36 cellular contexts compared by ENCODE assay signal in the genomic region with DNA sequence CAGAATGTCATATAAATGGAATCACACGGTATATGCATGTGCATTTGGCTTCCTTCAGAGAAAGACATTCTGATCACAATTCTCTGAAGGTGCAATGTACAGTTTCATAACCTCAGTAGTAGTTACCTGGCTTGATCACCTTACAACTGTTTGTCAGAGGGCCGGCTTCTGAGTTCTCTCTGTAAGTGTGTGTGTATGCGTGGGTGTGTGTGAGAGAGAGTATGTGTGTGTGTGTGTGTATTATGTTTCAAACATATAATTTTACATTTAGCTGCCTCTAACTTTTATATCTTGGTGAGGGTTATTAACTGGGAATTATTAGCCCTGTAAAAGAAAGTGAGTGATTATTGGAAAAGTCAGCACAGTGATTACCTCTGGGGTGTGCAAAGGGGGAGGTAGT. TPM values are rescaled to one million over a fixed set of nuclear protein-coding genes. Genes with fewer than 3 reads are reported as not detected.
"Had no signal": no experiment of that assay in that cellular context is flagged by ENCODE, and none has a peak within 500 bp of the region (broad histone marks: within the 10 kb centered on the region; RNA-seq: fewer than 3 reads in every experiment).

No MANE protein-coding gene starts in this region.

- ATAC-seq: activated CD8-positive, alpha-beta T cell treated with anti-CD3 and anti-CD28 coated beads for 36 hours; activated naive CD4-positive, alpha-beta T cell treated with anti-CD3 and anti-CD28 coated beads, Interleukin-2, amount 50 U/mL, for 72 hours; activated T-helper 17 cell treated with anti-CD3 and anti-CD28 coated beads, Interleukin-2, amount 50 U/mL, for 72 hours; body of pancreas had no signal

- H3K36me3 ChIP-seq: adrenal gland, brain microvascular endothelial cell, breast epithelium had no signal

- H3K9me3 ChIP-seq: adrenal gland, body of pancreas, breast epithelium had no signal

- FAIRE-seq: TTC549 had no signal

- H3K4me1 ChIP-seq: adrenal gland, body of pancreas, breast epithelium had no signal

- H3K27ac ChIP-seq: adrenal gland, body of pancreas, brain microvascular endothelial cell, breast epithelium, VCaP had no signal

- H3K27me3 ChIP-seq: adrenal gland, body of pancreas, brain microvascular endothelial cell had no signal

- H3K4me3 ChIP-seq: adrenal gland, body of pancreas, breast epithelium had no signal

- DNase-seq: activated B cell treated with CpG ODN at 0.5 μM for 24 hours; activated CD4-positive, alpha-beta memory T cell treated with anti-CD3 and anti-CD28 coated beads for 36 hours; activated CD4-positive, alpha-beta T cell treated with anti-CD3 and anti-CD28 coated beads for 4 hours; activated CD4-positive, alpha-beta T cell treated with anti-CD3 and anti-CD28 coated beads, Interleukin-2, amount 10 ng/mL, durations not matched to agents 24 days and 14 days; activated CD4-positive, alpha-beta T cell treated with anti-CD3 and anti-CD28 coated beads, Interleukin-2, amount 50 U/mL, for 1 hour; activated CD4-positive, alpha-beta T cell treated with anti-CD3 and anti-CD28 coated beads, Interleukin-2, amount 50 U/mL, for 4 hours; activated CD4-positive, CD25-positive, alpha-beta regulatory T cell treated with anti-CD3 and anti-CD28 coated beads, Interleukin-2, amount 50 U/mL, for 72 hours; activated CD8-positive, alpha-beta memory T cell treated with anti-CD3 and anti-CD28 coated beads, Interleukin-2, amount 50 U/mL, for 4 hours; activated CD8-positive, alpha-beta T cell treated with anti-CD3 and anti-CD28 coated beads for 36 hours; activated effector memory CD4-positive, alpha-beta T cell treated with anti-CD3 and anti-CD28 coated beads, Interleukin-2, amount 50 U/mL, for 16 hours; activated gamma-delta T cell treated with Interleukin-2 at 50 U/mL for 16 hours; activated naive CD4-positive, alpha-beta T cell; activated naive CD4-positive, alpha-beta T cell treated with anti-CD3 and anti-CD28 coated beads for 36 hours; activated naive CD4-positive, alpha-beta T cell treated with anti-CD3 and anti-CD28 coated beads, Interleukin-2, amount 50 U/mL, for 16 hours; activated naive CD8-positive, alpha-beta T cell treated with anti-CD3 and anti-CD28 coated beads for 36 hours; activated T-cell treated with anti-CD3 and anti-CD28 coated beads, Interleukin-2, amount 50 U/mL, for 24 hours; activated T-cell treated with anti-CD3 and anti-CD28 coated beads, Interleukin-2, amount 50 U/mL, for 48 hours; adrenal gland; amniotic stem cell; aorta; body of pancreas; brain microvascular endothelial cell; central memory CD4-positive, alpha-beta T cell; T-helper 1 cell; T-helper 2 cell; T-helper 9 cell had no signal

RNA-seq across cellular contexts. Expression of a gene that starts 41.0 kb away (rescaled TPM):
- total RNA-seq: astrocyte, breast epithelium, cerebellum had no signal

RNA-seq across cellular contexts. Expression of a gene that starts 58.7 kb away (rescaled TPM):
- total RNA-seq: activated B cell treated with CpG ODN at 0.5 μM for 24 hours; activated CD4-positive, alpha-beta memory T cell treated with anti-CD3 and anti-CD28 coated beads for 36 hours; activated CD4-positive, alpha-beta T cell treated with anti-CD3 and anti-CD28 coated beads, Interleukin-2, amount 10 ng/mL, durations not matched to agents 24 days and 14 days; activated CD8-positive, alpha-beta memory T cell treated with anti-CD3 and anti-CD28 coated beads for 36 hours; activated CD8-positive, alpha-beta T cell treated with anti-CD3 and anti-CD28 coated beads for 36 hours; activated naive CD4-positive, alpha-beta T cell treated with anti-CD3 and anti-CD28 coated beads for 36 hours; activated naive CD4-positive, alpha-beta T cell treated with anti-CD3 and anti-CD28 coated beads, Interleukin-2, amount 50 U/mL, for 72 hours; activated naive CD8-positive, alpha-beta T cell treated with anti-CD3 and anti-CD28 coated beads for 36 hours; activated T-helper 1 cell treated with anti-CD3 and anti-CD28 coated beads, Interleukin-12 subunit alpha, Interleukin-12 subunit beta, Interleukin-2, Interleukin-4 antibody, amounts not matched to agents 30 ng/mL and 10 ng/mL and 1 ng/mL, durations not matched to agents 14 hours and 24 hours and 36 hours; activated T-helper 17 cell treated with anti-CD3 and anti-CD28 coated beads, Interleukin-2, amount 50 U/mL, for 72 hours; adrenal gland; aorta; astrocyte; body of pancreas; breast epithelium; cardiac septum; cerebellum had no signal
- polyA plus RNA-seq: adrenal gland, aorta had no signal
